29 cellular contexts compared by ENCODE assay signal in the genomic region with DNA sequence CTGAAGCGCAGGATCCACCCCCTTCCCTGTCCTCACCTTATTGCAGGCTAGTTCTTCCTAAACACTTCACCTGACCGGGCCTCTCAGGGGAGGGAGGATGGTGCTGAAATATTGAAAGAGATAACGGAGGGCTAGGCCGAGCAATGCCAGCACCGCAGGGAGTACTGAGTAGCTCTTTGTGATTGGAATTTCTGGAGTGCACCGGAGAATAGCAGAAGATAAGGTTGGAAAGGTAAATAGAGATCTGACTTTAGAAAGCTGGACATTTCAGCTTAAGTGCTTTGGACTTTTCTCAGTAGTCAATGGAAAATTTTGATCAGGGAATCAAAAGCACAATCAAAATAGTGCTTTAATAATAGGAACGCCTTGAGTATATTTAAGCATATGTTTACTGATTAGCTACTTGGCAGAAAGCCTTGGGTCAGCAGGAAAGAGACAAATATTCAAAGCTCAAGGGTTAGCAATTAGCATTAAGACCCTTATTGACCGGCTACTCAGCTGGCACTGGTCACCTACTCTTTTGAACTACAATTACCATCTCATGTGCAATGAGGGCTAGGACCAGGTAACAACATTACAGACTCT.
DNase-seq lines count a peak whose midpoint lies in the region; ATAC-seq, FAIRE-seq and TF ChIP-seq lines count a peak whose summit lies in the region.
"Had no signal": no experiment of that assay in that cellular context is flagged by ENCODE, and none has a peak within 500 bp of the region (broad histone marks: within the 10 kb centered on the region; RNA-seq: fewer than 3 reads in every experiment).

No MANE protein-coding gene starts in this region.

- H2AFZ ChIP-seq in H9 (ENCODE audit: low read length) = no peak overlapping the region
- H2AFZ ChIP-seq in neuronal stem cell (ENCODE audit: low read length) = no peak overlapping the region

- H3K18ac ChIP-seq in H9 (ENCODE audit: insufficient read length, low read depth, low read length) (no peak overlapping the region), neuronal stem cell (ENCODE audit: low read length) (no peak overlapping the region)

- H3K36me3 Mint-ChIP-seq in H9 (ENCODE audit: insufficient read depth in 1 of 3, low read depth in 3 of 3) = peaks cover 0 to 7% (median 4%) of the 10 kb centered on the region in 3 experiments; a peak in 4 of 7 replicates
- H3K36me3 Mint-ChIP-seq: activated naive CD8-positive, alpha-beta T cell treated with anti-CD3 and anti-CD28 coated beads for 36 hours; CD4-positive, alpha-beta memory T cell had no signal

- H3K9ac ChIP-seq in H9 (ENCODE audit: extremely low read depth, insufficient read length, low read length) = no peak overlapping the region
- H3K9ac ChIP-seq in neuronal stem cell (ENCODE audit: low read depth, low read length, poor library complexity) = no peak overlapping the region
- H3K9ac ChIP-seq: KMS-11 had no signal

- H2BK12ac ChIP-seq in H9 (ENCODE audit: insufficient read length, low read depth, low read length) (no peak overlapping the region), neuronal stem cell (ENCODE audit: low read length) (no peak overlapping the region)

- H3K23me2 ChIP-seq in H9 (ENCODE audit: insufficient read length, low read depth, low read length, poor library complexity, severe bottlenecking) = no peaks in the 10 kb centered on the region

- H4K20me1 ChIP-seq in H9 (ENCODE audit: control insufficient read depth, insufficient read depth, insufficient read length) = no peaks in the 10 kb centered on the region

- H3K79me1 ChIP-seq in H9 (ENCODE audit: insufficient read depth, low read depth, low read length, poor library complexity, severe bottlenecking) (no peaks in the 10 kb centered on the region), neuronal stem cell (ENCODE audit: low read depth, low read length) (no peaks in the 10 kb centered on the region)

- WGBS in H9 (ENCODE audit: extremely low coverage, insufficient read length, low lambda C conversion rate) = no CpG with 5 or more reads among the region's 8 CpGs
- 21 to 48% (median 36%) methylated on average over 8 of the region's 8 CpGs for WGBS in stomach, 5 donors
- no CpG with 5 or more reads among the region's 8 CpGs for WGBS in neuronal stem cell (ENCODE audit: extremely low coverage in 2 of 2, insufficient read length in 2 of 2, insufficient replicate concordance in 1 of 2), 2 donors

- intact Hi-C loops in stomach (cut with DNase I; ENCODE audit: low total_unique reads) = no loop called here

- no peak overlapping the region for H3T11ph ChIP-seq in H9 (ENCODE audit: low read length)

- no peaks in the 10 kb centered on the region for H3K27me3 ChIP-seq in H9 (ENCODE audit: insufficient read depth, low read length)
- H3K27me3 ChIP-seq in RWPE2 (ENCODE audit: insufficient read depth, poor library complexity, severe bottlenecking) = no peaks in the 10 kb centered on the region
- H3K27me3 ChIP-seq in stomach = no peaks in the 10 kb centered on the region
- H3K27me3 ChIP-seq in neuronal stem cell (ENCODE audit: control insufficient read depth in 3 of 3, insufficient read depth in 3 of 3, low read depth in 1 of 3, low read length in 3 of 3) = no peaks in the 10 kb centered on the region

- H3K9me3 ChIP-seq in H9 (ENCODE audit: control insufficient read depth, low read depth, low read length) (no peaks in the 10 kb centered on the region), RWPE2 (ENCODE audit: severe bottlenecking) (no peaks in the 10 kb centered on the region), stomach (no peaks in the 10 kb centered on the region), neuronal stem cell (replicated peaks in 1 of 2; ENCODE audit: control insufficient read depth in 2 of 2, insufficient read depth in 1 of 2, low read depth in 1 of 2, low read length in 2 of 2) (peaks cover 0 to 7% of the 10 kb centered on the region in 2 donors)
- H3K9me3 ChIP-seq: heart right ventricle had no signal

- H2BK5ac ChIP-seq in H9 (ENCODE audit: insufficient read length, low read length) = no peak overlapping the region
- no peak overlapping the region for H2BK5ac ChIP-seq in neuronal stem cell (ENCODE audit: low read length)

- no peaks in the 10 kb centered on the region for H3K79me2 ChIP-seq in H9 (ENCODE audit: insufficient read depth, low read length)

- TF ChIP-seq CTCF in H9 (conservative IDR thresholded peaks at IDR 0.05) = no peak
- no peak for TF ChIP-seq CTCF in RWPE2 (IDR thresholded peaks at IDR 0.05; ENCODE audit: poor library complexity, severe bottlenecking)
- TF ChIP-seq CTCF in stomach (IDR thresholded peaks at IDR 0.05) = no peak

- peak overlapping the region in 2 of 3 experiments; percentile 9 to 89; a peak in 2 of 7 replicates for H3K27ac Mint-ChIP-seq in H9
- H3K27ac Mint-ChIP-seq: activated B cell treated with CpG ODN at 0.5 μM for 24 hours; activated naive CD8-positive, alpha-beta T cell treated with anti-CD3 and anti-CD28 coated beads for 36 hours; CD4-positive, alpha-beta memory T cell; stimulated activated naive B cell treated with anti-CD40 and anti-IgM and Interleukin-4, amounts not matched to agents 10 μg/mL and 1 μg/mL and 100 μg/mL, for 72 hours had no signal

- no peaks in the 10 kb centered on the region; the same call in 1 of the 2 replicates for H3K27me3 Mint-ChIP-seq in H9 (ENCODE audit: low read depth)
- H3K27me3 Mint-ChIP-seq: activated B cell treated with CpG ODN at 0.5 μM for 24 hours; activated naive CD8-positive, alpha-beta T cell treated with anti-CD3 and anti-CD28 coated beads for 36 hours; stimulated activated naive B cell treated with anti-CD40 and anti-IgM and Interleukin-4, amounts not matched to agents 10 μg/mL and 1 μg/mL and 100 μg/mL, for 72 hours had no signal

- H3K23ac ChIP-seq in H9 (ENCODE audit: insufficient read length, low read depth, low read length) (no peak overlapping the region), neuronal stem cell (ENCODE audit: low read depth, low read length, poor library complexity) (no peak overlapping the region)

- H2BK15ac ChIP-seq in H9 (ENCODE audit: low read depth, low read length) = no peak overlapping the region
- H2BK15ac ChIP-seq in neuronal stem cell (ENCODE audit: low read length) = no peak overlapping the region

- H3K4me2 ChIP-seq in H9 (ENCODE audit: insufficient read depth, insufficient read length, low read length) = peak overlapping the region; percentile 3
- no peak overlapping the region for H3K4me2 ChIP-seq in neuronal stem cell (ENCODE audit: insufficient read depth, low read length, poor library complexity, severe bottlenecking)
- H3K4me2 ChIP-seq: KMS-11 had no signal

- H3K4me1 ChIP-seq in H9 (ENCODE audit: insufficient read depth, low read length) (peaks cover 8% of the 10 kb centered on the region; the same call in 1 of the 2 replicates), RWPE2 (ENCODE audit: insufficient read depth, poor library complexity, severe bottlenecking) (peaks cover 18% of the 10 kb centered on the region), stomach (peaks cover 12 to 34% (median 23%) of the 10 kb centered on the region in 4 donors), neuronal stem cell (ENCODE audit: control insufficient read depth in 2 of 2, insufficient read depth in 1 of 2, low read depth in 1 of 2, low read length in 2 of 2) (peaks cover 0 to 3% of the 10 kb centered on the region in 2 donors)
- H3K4me1 ChIP-seq: heart right ventricle had no signal

- ATAC-seq in RWPE2 (ENCODE audit: low read depth) = no peak
- ATAC-seq: heart right ventricle; Panc1; stimulated activated naive B cell treated with anti-CD40 and anti-IgM and Interleukin-4, amounts not matched to agents 10 μg/mL and 1 μg/mL and 100 μg/mL, for 72 hours had no signal

- no peak overlapping the region for H2BK120ac ChIP-seq in H9 (ENCODE audit: low read depth, low read length, poor library complexity, severe bottlenecking)
- H2BK120ac ChIP-seq in neuronal stem cell (ENCODE audit: low read depth, low read length) = no peak overlapping the region

- TF ChIP-seq POLR2A in stomach (IDR thresholded peaks at IDR 0.05) = no peak

- no peak overlapping the region for H3K56ac ChIP-seq in H9 (ENCODE audit: insufficient read length, low read depth, low read length)

- H3K4me1 Mint-ChIP-seq in H9 = peaks cover 37 to 42% of the 10 kb centered on the region in 2 experiments
- H3K4me1 Mint-ChIP-seq: activated naive CD8-positive, alpha-beta T cell treated with anti-CD3 and anti-CD28 coated beads for 36 hours; CD4-positive, alpha-beta memory T cell had no signal

- no peak overlapping the region for H2BK20ac ChIP-seq in H9 (ENCODE audit: low read depth, low read length, poor library complexity, severe bottlenecking)

- H4K8ac ChIP-seq in H9 (replicated peaks; ENCODE audit: insufficient read length, low read depth, low read length) (no peak overlapping the region), neuronal stem cell (ENCODE audit: low read depth, low read length) (no peak overlapping the region)

- no peak overlapping the region for H3K14ac ChIP-seq in H9 (ENCODE audit: insufficient read depth, low read length)
- H3K14ac ChIP-seq in neuronal stem cell (ENCODE audit: low read length) = no peak overlapping the region

- H3K9me3 Mint-ChIP-seq in H9 = peaks cover 7 to 8% of the 10 kb centered on the region in 2 experiments
- H3K9me3 Mint-ChIP-seq: activated B cell treated with CpG ODN at 0.5 μM for 24 hours; activated naive CD8-positive, alpha-beta T cell treated with anti-CD3 and anti-CD28 coated beads for 36 hours; CD4-positive, alpha-beta memory T cell had no signal

- no peak for TF ChIP-seq EP300 in stomach (IDR thresholded peaks at IDR 0.05)

- H4K5ac ChIP-seq in H9 (ENCODE audit: insufficient read length, low read depth, low read length) = no peak overlapping the region

- no peak for FAIRE-seq in RCC 7860 (lab: Jason Lieb, UNC)
- FAIRE-seq: astrocyte, GM12891, GM19239, islet of Langerhans had no signal

- no peak overlapping the region for H3K4me3 ChIP-seq in RWPE2 (ENCODE audit: severe bottlenecking)
- no peak overlapping the region for H3K4me3 ChIP-seq in stomach
- no peak overlapping the region for H3K4me3 ChIP-seq in neuronal stem cell (ENCODE audit: low read length in 2 of 2)
- H3K4me3 ChIP-seq: heart right ventricle had no signal

- no peak overlapping the region; a peak in 1 of 5 replicates for H3K4me3 Mint-ChIP-seq in H9
- H3K4me3 Mint-ChIP-seq: activated B cell treated with CpG ODN at 0.5 μM for 24 hours; activated naive CD8-positive, alpha-beta T cell treated with anti-CD3 and anti-CD28 coated beads for 36 hours; CD4-positive, alpha-beta memory T cell; stimulated activated naive B cell treated with anti-CD40 and anti-IgM and Interleukin-4, amounts not matched to agents 10 μg/mL and 1 μg/mL and 100 μg/mL, for 72 hours had no signal

- no peaks in the 10 kb centered on the region for H3K36me3 ChIP-seq in RWPE2 (ENCODE audit: low read depth)
- no peaks in the 10 kb centered on the region for H3K36me3 ChIP-seq in stomach
- no peaks in the 10 kb centered on the region for H3K36me3 ChIP-seq in neuronal stem cell (replicated peaks in 1 of 2; ENCODE audit: control insufficient read depth in 2 of 2, insufficient read depth in 2 of 2, low read length in 2 of 2)
- H3K36me3 ChIP-seq: heart right ventricle had no signal

- H3K4ac ChIP-seq in H9 (ENCODE audit: low read depth, low read length) = no peak overlapping the region
- no peak overlapping the region for H3K4ac ChIP-seq in neuronal stem cell (ENCODE audit: low read length)

- H4K91ac ChIP-seq in H9 (ENCODE audit: insufficient read length, low read depth, low read length) (no peak overlapping the region), neuronal stem cell (ENCODE audit: low read depth, low read length, poor library complexity) (no peak overlapping the region)

- DNase-seq in H9 (no peak), RWPE2 (ENCODE audit: low spot score) (no peak), islet precursor cell (peak; percentile 32), stomach (peak; percentile 43), SKM-1 treated with dmso at 0.1 percent for 144 hours (lab: John Stamatoyannopoulos, UW; ENCODE audit: unreplicated experiment) (no peak), RCC 7860 (ENCODE audit: low spot score) (no peak), neuronal stem cell (ENCODE audit: low spot score) (no peak)
- DNase-seq: activated B cell treated with CpG ODN at 0.5 μM for 24 hours; activated CD4-positive, alpha-beta T cell treated with anti-CD3 and anti-CD28 coated beads, Interleukin-2, amount 50 U/mL, for 4 hours; activated CD8-positive, alpha-beta memory T cell treated with anti-CD3 and anti-CD28 coated beads, Interleukin-2, amount 50 U/mL, for 4 hours; activated naive CD8-positive, alpha-beta T cell treated with anti-CD3 and anti-CD28 coated beads for 36 hours; CD4-positive, alpha-beta memory T cell; cerebellar nuclear complex; DMS79 treated with DMSO at 0.1 percent for 48 hours; heart right ventricle; MV-4-11; NCI-H1930; NCI-H226; NK-92 treated with Interleukin-12 subunit alpha and Interleukin-12 subunit beta, amount 100 ng/mL, for 24 hours; nucleus accumbens; stimulated activated CD4-positive, alpha-beta T cell treated with anti-CD3 and anti-CD28 coated beads, Interleukin-2, amount 100 ng/mL, for 48 hours; stimulated activated naive B cell treated with anti-CD40 and anti-IgM and Interleukin-4, amounts not matched to agents 10 μg/mL and 1 μg/mL and 100 μg/mL, for 72 hours; T-helper 2 cell had no signal

- H2AK5ac ChIP-seq in H9 (ENCODE audit: insufficient read length, low read length) (no peak overlapping the region), neuronal stem cell (ENCODE audit: low read depth, low read length) (no peak overlapping the region)

- H3K27ac ChIP-seq in H9 (ENCODE audit: insufficient read length, low read depth, low read length) = no peak overlapping the region
- H3K27ac ChIP-seq in RWPE2 (ENCODE audit: poor library complexity, severe bottlenecking) = peak overlapping the region; percentile 94
- H3K27ac ChIP-seq in stomach = peak overlapping the region in 4 of 5 donors; percentile 61 to 71 (median 70)
- no peak overlapping the region for H3K27ac ChIP-seq in neuronal stem cell (replicated peaks; ENCODE audit: low read length)
- H3K27ac ChIP-seq: heart right ventricle, KMS-11 had no signal

Comparison
In these comparisons a context has a peak if more than half of its experiments do, and no peak if none do; other contexts are left out.
1. DNase-seq: peak in islet precursor cell (single experiment) and stomach (single experiment); none in H9 (single experiment), RWPE2 (single experiment), SKM-1 treated with dmso at 0.1 percent for 144 hours (single experiment), RCC 7860 (single experiment) and neuronal stem cell (single experiment).
2. H3K27ac ChIP-seq: peak in RWPE2 (single experiment) and stomach (4 of 5); none in H9 (single experiment) and neuronal stem cell (single experiment).